ENCODE assay signal across 2 cellular contexts in genomic region chr3:35739181-35739809, GRCh38.
TF ChIP-seq lines count a peak whose summit lies in the region.

No MANE protein-coding gene starts in this region.

TF ChIP-seq in GM23338, 12 proteins besides CTCF, POLR2A, EP300 and RAD21 (continued from another document):
- no peak for TF ChIP-seq NANOG (IDR thresholded peaks at IDR 0.05; ENCODE audit: borderline replicate concordance)
- no peak for TF ChIP-seq EZH2 (IDR thresholded peaks at IDR 0.05; ENCODE audit: low read depth, unreplicated experiment)
- no peak for TF ChIP-seq ZNF114 (CRISPR knock-in tag; IDR thresholded peaks at IDR 0.05)
- no peak for TF ChIP-seq STAT1 (IDR thresholded peaks at IDR 0.05; ENCODE audit: unreplicated experiment)
- no peak for TF ChIP-seq EZH2phosphoT487 (IDR thresholded peaks at IDR 0.05; ENCODE audit: unreplicated experiment)
TF ChIP-seq in GM23338: peak in this region for 0.

TF ChIP-seq in WTC11, 78 proteins besides CTCF, POLR2A, EP300 and RAD21:
- no peak for TF ChIP-seq HMGXB4 (CRISPR knock-in tag; IDR thresholded peaks at IDR 0.05)
- TF ChIP-seq ZNF232 (CRISPR knock-in tag; IDR thresholded peaks at IDR 0.05): no peak
- no peak for TF ChIP-seq GABPB1 (CRISPR knock-in tag; IDR thresholded peaks at IDR 0.05)
- TF ChIP-seq EMX1 (CRISPR knock-in tag; IDR thresholded peaks at IDR 0.05): no peak
- TF ChIP-seq E2F1 (CRISPR knock-in tag; IDR thresholded peaks at IDR 0.05): no peak
- TF ChIP-seq SP1 (CRISPR knock-in tag; conservative IDR thresholded peaks at IDR 0.05): no peak
- TF ChIP-seq ATF2 (CRISPR knock-in tag; IDR thresholded peaks at IDR 0.05; ENCODE audit: borderline replicate concordance, low read depth): no peak
- no peak for TF ChIP-seq ZNF396 (CRISPR knock-in tag; IDR thresholded peaks at IDR 0.05; ENCODE audit: borderline replicate concordance)
- TF ChIP-seq ZNF423 (CRISPR knock-in tag; IDR thresholded peaks at IDR 0.05): no peak
- no peak for TF ChIP-seq TP53 (CRISPR knock-in tag; IDR thresholded peaks at IDR 0.05)
- no peak for TF ChIP-seq ZNF512 (CRISPR knock-in tag; IDR thresholded peaks at IDR 0.05; ENCODE audit: borderline replicate concordance)
- TF ChIP-seq ESRRA (CRISPR knock-in tag; IDR thresholded peaks at IDR 0.05; ENCODE audit: borderline replicate concordance): no peak
- no peak for TF ChIP-seq HMGA2 (CRISPR knock-in tag; IDR thresholded peaks at IDR 0.05)
- no peak for TF ChIP-seq ZSCAN18 (CRISPR knock-in tag; IDR thresholded peaks at IDR 0.05)
- no peak for TF ChIP-seq TEAD1 (CRISPR knock-in tag; IDR thresholded peaks at IDR 0.05)
- TF ChIP-seq STAT6 (CRISPR knock-in tag; conservative IDR thresholded peaks at IDR 0.05; ENCODE audit: low read depth): no peak
- TF ChIP-seq E2F5 (CRISPR knock-in tag; IDR thresholded peaks at IDR 0.05): no peak
